Comparison of ENCODE assay signal across 3 cellular contexts in genomic region chr13:110719036-110719710, GRCh38.
TF ChIP-seq lines count a peak whose summit lies in the region.

No MANE protein-coding gene starts in this region.

TF ChIP-seq in GM23338, 12 proteins besides CTCF, POLR2A, EP300 and RAD21 (continues in another document):
- TF ChIP-seq EZH2phosphoT487 (IDR thresholded peaks at IDR 0.05; ENCODE audit: unreplicated experiment) (no peak), POLR2AphosphoS5 (IDR thresholded peaks at IDR 0.05; ENCODE audit: low read depth) (no peak), ZNF331 (CRISPR knock-in tag; IDR thresholded peaks at IDR 0.05; ENCODE audit: low read depth) (no peak)
- TF ChIP-seq, protein P1, sequence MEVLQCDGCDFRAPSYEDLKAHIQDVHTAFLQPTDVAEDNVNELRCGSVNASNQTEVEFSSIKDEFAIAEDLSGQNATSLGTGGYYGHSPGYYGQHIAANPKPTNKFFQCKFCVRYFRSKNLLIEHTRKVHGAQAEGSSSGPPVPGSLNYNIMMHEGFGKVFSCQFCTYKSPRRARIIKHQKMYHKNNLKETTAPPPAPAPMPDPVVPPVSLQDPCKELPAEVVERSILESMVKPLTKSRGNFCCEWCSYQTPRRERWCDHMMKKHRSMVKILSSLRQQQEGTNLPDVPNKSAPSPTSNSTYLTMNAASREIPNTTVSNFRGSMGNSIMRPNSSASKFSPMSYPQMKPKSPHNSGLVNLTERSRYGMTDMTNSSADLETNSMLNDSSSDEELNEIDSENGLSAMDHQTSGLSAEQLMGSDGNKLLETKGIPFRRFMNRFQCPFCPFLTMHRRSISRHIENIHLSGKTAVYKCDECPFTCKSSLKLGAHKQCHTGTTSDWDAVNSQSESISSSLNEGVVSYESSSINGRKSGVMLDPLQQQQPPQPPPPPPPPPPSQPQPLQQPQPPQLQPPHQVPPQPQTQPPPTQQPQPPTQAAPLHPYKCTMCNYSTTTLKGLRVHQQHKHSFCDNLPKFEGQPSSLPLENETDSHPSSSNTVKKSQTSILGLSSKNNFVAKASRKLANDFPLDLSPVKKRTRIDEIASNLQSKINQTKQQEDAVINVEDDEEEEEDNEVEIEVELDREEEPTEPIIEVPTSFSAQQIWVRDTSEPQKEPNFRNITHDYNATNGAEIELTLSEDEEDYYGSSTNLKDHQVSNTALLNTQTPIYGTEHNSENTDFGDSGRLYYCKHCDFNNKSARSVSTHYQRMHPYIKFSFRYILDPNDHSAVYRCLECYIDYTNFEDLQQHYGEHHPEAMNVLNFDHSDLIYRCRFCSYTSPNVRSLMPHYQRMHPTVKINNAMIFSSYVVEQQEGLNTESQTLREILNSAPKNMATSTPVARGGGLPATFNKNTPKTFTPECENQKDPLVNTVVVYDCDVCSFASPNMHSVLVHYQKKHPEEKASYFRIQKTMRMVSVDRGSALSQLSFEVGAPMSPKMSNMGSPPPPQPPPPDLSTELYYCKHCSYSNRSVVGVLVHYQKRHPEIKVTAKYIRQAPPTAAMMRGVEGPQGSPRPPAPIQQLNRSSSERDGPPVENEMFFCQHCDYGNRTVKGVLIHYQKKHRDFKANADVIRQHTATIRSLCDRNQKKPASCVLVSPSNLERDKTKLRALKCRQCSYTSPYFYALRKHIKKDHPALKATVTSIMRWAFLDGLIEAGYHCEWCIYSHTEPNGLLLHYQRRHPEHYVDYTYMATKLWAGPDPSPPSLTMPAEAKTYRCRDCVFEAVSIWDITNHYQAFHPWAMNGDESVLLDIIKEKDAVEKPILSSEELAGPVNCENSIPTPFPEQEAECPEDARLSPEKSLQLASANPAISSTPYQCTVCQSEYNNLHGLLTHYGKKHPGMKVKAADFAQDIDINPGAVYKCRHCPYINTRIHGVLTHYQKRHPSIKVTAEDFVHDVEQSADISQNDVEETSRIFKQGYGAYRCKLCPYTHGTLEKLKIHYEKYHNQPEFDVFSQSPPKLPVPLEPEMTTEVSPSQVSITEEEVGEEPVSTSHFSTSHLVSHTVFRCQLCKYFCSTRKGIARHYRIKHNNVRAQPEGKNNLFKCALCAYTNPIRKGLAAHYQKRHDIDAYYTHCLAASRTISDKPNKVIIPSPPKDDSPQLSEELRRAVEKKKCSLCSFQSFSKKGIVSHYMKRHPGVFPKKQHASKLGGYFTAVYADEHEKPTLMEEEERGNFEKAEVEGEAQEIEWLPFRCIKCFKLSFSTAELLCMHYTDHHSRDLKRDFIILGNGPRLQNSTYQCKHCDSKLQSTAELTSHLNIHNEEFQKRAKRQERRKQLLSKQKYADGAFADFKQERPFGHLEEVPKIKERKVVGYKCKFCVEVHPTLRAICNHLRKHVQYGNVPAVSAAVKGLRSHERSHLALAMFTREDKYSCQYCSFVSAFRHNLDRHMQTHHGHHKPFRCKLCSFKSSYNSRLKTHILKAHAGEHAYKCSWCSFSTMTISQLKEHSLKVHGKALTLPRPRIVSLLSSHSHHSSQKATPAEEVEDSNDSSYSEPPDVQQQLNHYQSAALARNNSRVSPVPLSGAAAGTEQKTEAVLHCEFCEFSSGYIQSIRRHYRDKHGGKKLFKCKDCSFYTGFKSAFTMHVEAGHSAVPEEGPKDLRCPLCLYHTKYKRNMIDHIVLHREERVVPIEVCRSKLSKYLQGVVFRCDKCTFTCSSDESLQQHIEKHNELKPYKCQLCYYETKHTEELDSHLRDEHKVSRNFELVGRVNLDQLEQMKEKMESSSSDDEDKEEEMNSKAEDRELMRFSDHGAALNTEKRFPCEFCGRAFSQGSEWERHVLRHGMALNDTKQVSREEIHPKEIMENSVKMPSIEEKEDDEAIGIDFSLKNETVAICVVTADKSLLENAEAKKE (CRISPR knock-in tag; IDR thresholded peaks at IDR 0.05), result no peak

TF ChIP-seq in WTC11, 78 proteins besides CTCF, POLR2A, EP300 and RAD21:
- no peak for TF ChIP-seq ZNF263 (CRISPR knock-in tag; IDR thresholded peaks at IDR 0.05; ENCODE audit: low read depth)
- TF ChIP-seq NR1H2 (CRISPR knock-in tag; IDR thresholded peaks at IDR 0.05), result no peak
- no peak for TF ChIP-seq NFE2L1 (CRISPR knock-in tag; IDR thresholded peaks at IDR 0.05)
- TF ChIP-seq ETV6 (CRISPR knock-in tag; IDR thresholded peaks at IDR 0.05), result no peak
- TF ChIP-seq HMGXB4 (CRISPR knock-in tag; IDR thresholded peaks at IDR 0.05), result no peak
- TF ChIP-seq GRHL2 (CRISPR knock-in tag; IDR thresholded peaks at IDR 0.05; ENCODE audit: insufficient replicate concordance, severe bottlenecking), result no peak
- no peak for TF ChIP-seq NFATC4 (CRISPR knock-in tag; IDR thresholded peaks at IDR 0.05)
- no peak for TF ChIP-seq TEAD1 (CRISPR knock-in tag; IDR thresholded peaks at IDR 0.05)
- TF ChIP-seq KAT7 (CRISPR knock-in tag; IDR thresholded peaks at IDR 0.05; ENCODE audit: borderline replicate concordance), result no peak
- TF ChIP-seq, protein P2, sequence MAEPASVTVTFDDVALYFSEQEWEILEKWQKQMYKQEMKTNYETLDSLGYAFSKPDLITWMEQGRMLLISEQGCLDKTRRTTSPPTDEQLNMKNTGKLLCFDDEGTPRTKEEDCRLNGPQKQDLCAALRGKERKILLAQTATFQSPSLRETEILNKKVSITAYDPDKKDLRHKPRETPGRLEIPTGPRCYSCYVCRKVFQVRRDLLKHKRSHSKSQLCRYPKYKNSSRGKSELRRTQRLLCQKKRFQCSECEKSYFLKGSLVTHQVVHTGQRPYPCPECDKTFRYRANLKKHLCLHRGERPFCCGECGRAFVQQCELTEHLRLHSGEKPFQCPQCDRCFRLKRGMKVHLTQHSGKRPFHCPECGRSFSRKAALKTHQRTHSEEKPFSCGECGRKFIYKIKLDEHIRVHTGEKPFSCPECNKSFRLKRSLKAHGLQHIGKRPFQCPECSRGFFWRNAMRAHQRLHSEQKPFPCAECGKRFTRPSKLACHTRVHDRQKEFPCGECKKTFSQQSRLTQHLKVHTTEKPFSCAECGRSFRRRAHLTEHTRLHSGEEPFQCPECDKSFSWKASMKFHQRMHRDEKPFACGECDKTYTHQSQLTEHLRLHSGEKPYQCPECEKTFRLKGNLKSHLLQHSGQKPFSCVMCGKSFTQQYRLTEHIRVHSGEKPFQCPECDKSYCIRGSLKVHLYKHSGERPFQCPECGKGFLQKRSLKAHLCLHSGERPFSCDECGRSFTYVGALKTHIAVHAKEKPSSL (CRISPR knock-in tag; conservative IDR thresholded peaks at IDR 0.05), result no peak
- TF ChIP-seq TP53 (CRISPR knock-in tag; IDR thresholded peaks at IDR 0.05), result no peak
- no peak for TF ChIP-seq USF2 (CRISPR knock-in tag; IDR thresholded peaks at IDR 0.05)
- TF ChIP-seq SOX15 (CRISPR knock-in tag; IDR thresholded peaks at IDR 0.05), result no peak
- TF ChIP-seq, protein P3, sequence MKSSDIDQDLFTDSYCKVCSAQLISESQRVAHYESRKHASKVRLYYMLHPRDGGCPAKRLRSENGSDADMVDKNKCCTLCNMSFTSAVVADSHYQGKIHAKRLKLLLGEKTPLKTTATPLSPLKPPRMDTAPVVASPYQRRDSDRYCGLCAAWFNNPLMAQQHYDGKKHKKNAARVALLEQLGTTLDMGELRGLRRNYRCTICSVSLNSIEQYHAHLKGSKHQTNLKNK (CRISPR knock-in tag; IDR thresholded peaks at IDR 0.05), result no peak
- TF ChIP-seq E2F4 (CRISPR knock-in tag; IDR thresholded peaks at IDR 0.05; ENCODE audit: borderline replicate concordance, low read depth), result no peak
TF ChIP-seq in WTC11: peak in this region for 0.

TF ChIP-seq in HepG2, 621 proteins besides CTCF, POLR2A, EP300 and RAD21:
- TF ChIP-seq ZBTB38 (CRISPR knock-in tag; IDR thresholded peaks at IDR 0.05) (peak; percentile 74; the same call in 1 of the 2 replicates), SKI (IDR thresholded peaks at IDR 0.05; ENCODE audit: partially characterized antibody) (no peak), ZNF33B (CRISPR knock-in tag; IDR thresholded peaks at IDR 0.05) (no peak), GABPB1 (CRISPR knock-in tag; IDR thresholded peaks at IDR 0.05) (0 out of 2 replicates have a peak, but pooled peaks have one; percentile 14), AKAP8 (CRISPR knock-in tag; IDR thresholded peaks at IDR 0.05) (0 out of 2 replicates have a peak, but pooled peaks have one; percentile 47), POLR2G (IDR thresholded peaks at IDR 0.05; ENCODE audit: low read depth, low read length) (no peak), AGO2 (optimal IDR thresholded peaks at IDR 0.05; ENCODE audit: low read depth, low read length) (peak; percentile 59)
TF ChIP-seq in HepG2: peak in this region for 4.
